ENCODE assay signal across 8 cellular contexts in genomic region chr6:4362306-4362705, GRCh38.
"Had no signal": no experiment of that assay in that cellular context is flagged by ENCODE, and none has a peak within 500 bp of the region (broad histone marks: within the 10 kb centered on the region; RNA-seq: fewer than 3 reads in every experiment).

No MANE protein-coding gene starts in this region.

- FAIRE-seq: H54, HepG2, K562 had no signal

- H3K4me3 ChIP-seq: GM23248, K562 had no signal

- H3K9ac ChIP-seq: GM23248 had no signal

- H3K27ac ChIP-seq: GM23248 had no signal

- H3K4me3 Mint-ChIP-seq: H9 had no signal

- H2AFZ ChIP-seq: GM23248 had no signal

- DNase-seq: GM23248, GOT3, H9, HCEC 1CT, KG1 had no signal
